In the genomic region with DNA sequence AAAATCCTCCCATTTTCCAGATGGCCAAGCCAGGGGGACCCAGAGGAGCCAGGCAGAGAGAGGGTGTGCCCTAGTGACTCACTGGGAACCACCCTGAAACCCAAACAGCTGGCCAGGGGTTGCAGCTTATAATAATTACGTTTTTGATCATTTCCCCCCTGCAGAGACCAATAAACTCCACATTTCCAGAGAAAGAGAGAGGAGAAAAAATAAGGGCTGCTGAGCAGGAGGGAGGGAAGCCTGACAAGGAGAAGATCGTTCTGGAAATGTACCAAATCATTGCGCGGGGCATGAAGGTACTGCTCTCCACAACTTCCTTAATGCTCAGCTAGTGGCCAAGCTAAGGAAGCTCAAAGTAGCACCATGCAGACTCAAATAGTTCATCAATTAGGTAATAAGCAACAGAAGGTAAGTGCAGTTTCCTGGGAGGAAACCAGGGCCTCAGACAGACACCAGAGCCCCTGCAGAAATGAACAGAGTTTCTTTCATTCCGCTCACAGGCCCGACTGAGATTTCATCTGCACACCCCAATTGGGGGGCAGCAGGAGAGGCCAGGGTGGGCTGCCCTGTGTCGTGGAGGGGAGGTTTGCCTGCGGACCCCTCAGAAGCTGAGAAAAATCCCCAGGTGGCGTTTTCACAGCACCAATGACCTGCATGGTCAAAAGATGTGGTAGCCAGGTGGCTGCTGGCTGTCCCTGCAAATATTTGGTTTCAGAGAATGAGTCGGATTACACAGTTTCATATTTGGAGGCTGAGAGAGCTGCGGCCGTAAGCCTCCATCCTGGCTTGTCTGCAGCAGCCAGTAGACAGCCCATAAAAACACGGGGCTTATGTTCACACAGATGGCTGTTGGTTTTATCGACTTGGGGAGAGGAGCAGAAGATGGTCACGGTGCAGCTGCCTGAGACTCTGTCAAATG, we compare ENCODE assay signal across 8 cellular contexts.
A peak's percentile ranks its signal among the peaks of the same experiment; 100 is the strongest.
DNase-seq lines count a peak whose midpoint lies in the region; ATAC-seq and TF ChIP-seq lines count a peak whose summit lies in the region.

No MANE protein-coding gene starts in this region.

- 64% methylated on average over 15 of the region's 15 CpGs for WGBS in prostate gland
- WGBS in ovary, 3 donors, result 72 to 81% (median 72%) methylated on average over 15 of the region's 15 CpGs

- ATAC-seq in GM21786 (IDR thresholded peaks at IDR 0.05; ENCODE audit: unreplicated experiment), result peak; percentile 58

- TF ChIP-seq CTCF in fibroblast of the aortic adventitia (IDR thresholded peaks at IDR 0.05; ENCODE audit: insufficient read depth, low read length), result peak; percentile 8
- TF ChIP-seq CTCF in tibial artery (IDR thresholded peaks at IDR 0.05), result no peak
- no peak for TF ChIP-seq CTCF in prostate gland (IDR thresholded peaks at IDR 0.05)
- TF ChIP-seq CTCF in ovary (IDR thresholded peaks at IDR 0.05), result no peak

- peak; percentile 41 for DNase-seq in GDM1 (lab: John Stamatoyannopoulos, UW)
- peak; percentile 30 for DNase-seq in NCI-H524 treated with DMSO at 0.1 percent for 48 hours (lab: John Stamatoyannopoulos, UW)
- DNase-seq in fibroblast of the aortic adventitia (ENCODE audit: low read depth), result peak; percentile 80
- DNase-seq in tibial artery, result no peak
- DNase-seq in prostate gland (ENCODE audit: low spot score), result no peak
- DNase-seq in stimulated activated naive CD4-positive, alpha-beta T cell (lab: John Stamatoyannopoulos, UW), result no peak
- no peak for DNase-seq in ovary

- no peaks in the 10 kb centered on the region for H3K36me3 ChIP-seq in tibial artery
- no peaks in the 10 kb centered on the region for H3K36me3 ChIP-seq in prostate gland
- H3K36me3 ChIP-seq in ovary, result no peaks in the 10 kb centered on the region

- H3K9me3 ChIP-seq in tibial artery (no peaks in the 10 kb centered on the region), prostate gland (no peaks in the 10 kb centered on the region), ovary (no peaks in the 10 kb centered on the region)

- H3K27me3 ChIP-seq in tibial artery, result no peaks in the 10 kb centered on the region
- no peaks in the 10 kb centered on the region for H3K27me3 ChIP-seq in prostate gland (replicated peaks; ENCODE audit: insufficient read depth)
- H3K27me3 ChIP-seq in ovary, result no peaks in the 10 kb centered on the region

- H3K27ac ChIP-seq in tibial artery (peak overlapping the region; percentile 97), prostate gland (peak overlapping the region in 1 of 2 donors; percentile 84), ovary (no peak overlapping the region)

- H3K4me3 ChIP-seq in fibroblast of the aortic adventitia (ENCODE audit: low read depth, low read length), result no peak overlapping the region
- no peak overlapping the region for H3K4me3 ChIP-seq in tibial artery
- H3K4me3 ChIP-seq in prostate gland, result no peak overlapping the region
- no peak overlapping the region for H3K4me3 ChIP-seq in ovary

- H3K4me1 ChIP-seq in tibial artery (peaks cover 0 to 22% (median 20%) of the 10 kb centered on the region in 4 donors), prostate gland (replicated peaks) (no peaks in the 10 kb centered on the region), ovary (ENCODE audit: insufficient read depth) (no peaks in the 10 kb centered on the region)

- TF ChIP-seq EP300 in ovary (IDR thresholded peaks at IDR 0.05), result no peak

- TF ChIP-seq POLR2A in prostate gland (IDR thresholded peaks at IDR 0.05) (no peak), ovary (IDR thresholded peaks at IDR 0.05) (no peak)

- intact Hi-C loops in tibial artery (cut with DNase I; ENCODE audit: low total_unique reads), result loop anchor here (5.0 to 10.0 kb wide), 3 partner anchors 252 to 1029 kb away; a partner anchor contains a TSS
- intact Hi-C loops in prostate gland (cut with DNase I), result loop anchor here (2.0 to 10.0 kb wide), 5 partner anchors 352 to 1026 kb away; no protein-coding TSS in a partner anchor
- intact Hi-C loops in ovary (cut with DNase I), result loop anchor here (10.0 kb wide), 4 partner anchors 352 to 1032 kb away; a partner anchor contains a TSS

Comparison
In these comparisons a context has a peak if more than half of its experiments do, and no peak if none do; other contexts are left out.
1. DNase-seq: peak in GDM1 (single experiment), NCI-H524 treated with DMSO at 0.1 percent for 48 hours (single experiment) and fibroblast of the aortic adventitia (single experiment); none in tibial artery (0 of 2), prostate gland (single experiment), stimulated activated naive CD4-positive, alpha-beta T cell (0 of 6) and ovary (0 of 5).
2. H3K27ac ChIP-seq: peak in tibial artery (2 of 2); none in ovary (0 of 2).